18 cellular contexts compared by ENCODE assay signal in the genomic region with DNA sequence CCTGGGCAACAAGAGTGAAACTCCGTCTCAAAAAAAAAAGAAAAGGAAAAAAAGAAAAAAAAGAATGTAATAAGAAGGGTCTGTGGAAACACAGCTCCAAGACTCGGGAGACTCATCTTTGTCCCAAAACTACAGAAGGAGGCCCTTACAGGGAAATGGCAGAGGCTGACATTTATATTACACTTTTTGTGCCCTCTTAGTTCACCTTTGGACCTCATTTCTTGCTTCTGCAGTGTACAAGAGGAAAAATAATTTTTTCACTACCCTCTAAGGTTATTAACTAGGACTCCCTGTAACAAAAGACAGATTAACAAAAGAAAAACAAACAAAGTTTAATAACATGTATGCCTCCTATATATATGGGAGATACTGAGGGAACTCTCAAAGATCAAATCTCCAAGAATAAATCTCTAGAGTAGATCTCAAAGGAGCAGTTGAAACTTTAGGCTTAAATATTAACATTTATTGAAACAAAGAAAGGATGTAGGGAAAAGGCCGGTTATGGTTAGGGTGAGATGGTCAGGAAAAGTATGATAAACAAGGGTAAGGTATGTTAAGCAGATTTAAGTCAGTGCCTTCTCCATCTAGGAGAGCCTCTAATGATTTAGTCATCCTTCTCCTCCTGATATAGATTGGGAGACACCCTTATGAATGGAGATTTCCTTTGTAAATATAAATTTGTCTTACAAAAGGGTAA.
DNase-seq lines count a peak whose midpoint lies in the region; ATAC-seq and TF ChIP-seq lines count a peak whose summit lies in the region.
"Had no signal": no experiment of that assay in that cellular context is flagged by ENCODE, and none has a peak within 500 bp of the region (broad histone marks: within the 10 kb centered on the region; RNA-seq: fewer than 3 reads in every experiment).

No MANE protein-coding gene starts in this region.

- intact Hi-C loops in MCF 10A (cut with micrococcal nuclease) (no loop called here), breast epithelium (cut with DNase I; ENCODE audit: low total_unique reads) (loop anchor here (5.0 kb wide), 1 partner anchor 229 kb away; no protein-coding TSS in a partner anchor)

- H3K9me3 ChIP-seq in breast epithelium (no peaks in the 10 kb centered on the region), hepatocyte (ENCODE audit: low read depth) (no peaks in the 10 kb centered on the region)
- H3K9me3 ChIP-seq: BLaER1 had no signal

- no peaks in the 10 kb centered on the region for H3K9me2 ChIP-seq in hepatocyte (replicated peaks; ENCODE audit: insufficient read depth)

- TF ChIP-seq CTCF in MCF 10A (IDR thresholded peaks at IDR 0.05; ENCODE audit: unreplicated experiment) (no peak), breast epithelium (IDR thresholded peaks at IDR 0.05) (no peak), WTC11 (IDR thresholded peaks at IDR 0.05) (no peak), hepatocyte (IDR thresholded peaks at IDR 0.05; ENCODE audit: poor library complexity) (no peak), nephron (IDR thresholded peaks at IDR 0.05; ENCODE audit: unreplicated experiment in 3 of 3) (no peak)

- H3K4me3 ChIP-seq in breast epithelium: no peak overlapping the region
- H3K4me3 ChIP-seq in hepatocyte: no peak overlapping the region
- H3K4me3 ChIP-seq: BLaER1 had no signal

- no peak for ATAC-seq in WTC11
- ATAC-seq in HG03378 (IDR thresholded peaks at IDR 0.05; ENCODE audit: unreplicated experiment): no peak

- H3K27ac ChIP-seq in breast epithelium (no peak overlapping the region), hepatocyte (peak overlapping the region; percentile 64)
- H3K27ac ChIP-seq: 22Rv1, BLaER1, HL-60 had no signal

- H3K4me1 ChIP-seq in breast epithelium (no peaks in the 10 kb centered on the region), hepatocyte (ENCODE audit: insufficient read depth) (peaks cover 23% of the 10 kb centered on the region)

- H2AFZ ChIP-seq in hepatocyte: peak overlapping the region; percentile 14

- POLR2A ChIA-PET in MCF 10A (lab: Yijun Ruan, JAX): interaction anchor here (0.6 to 1.2 kb wide), 2 partner anchors 19 to 23 kb away, joined by 3 to 4 read pairs; no protein-coding TSS in a partner anchor
- POLR2A ChIA-PET in WTC11 (lab: Charles Lee): interaction anchor here (0.7 kb wide), 1 partner anchor 36 kb away, joined by 3 read pairs; no protein-coding TSS in a partner anchor

- H3K4me3 Mint-ChIP-seq in MCF 10A (ENCODE audit: unreplicated experiment) (no peak overlapping the region), WTC11 (no peak overlapping the region), nephron (no peak overlapping the region)
- H3K4me3 Mint-ChIP-seq: CD8-positive, alpha-beta memory T cell; HFFc6 had no signal

- 57% methylated on average over 2 of the region's 3 CpGs for WGBS in hepatocyte (ENCODE audit: low lambda C conversion rate, missing lambda C conversion rate)

- no TSS peak for BruUV-seq in MCF 10A (replicated peaks; lab: Mats Ljungman, UMichigan)

- no peak for TF ChIP-seq POLR2A in breast epithelium (IDR thresholded peaks at IDR 0.05)

- no peaks in the 10 kb centered on the region for H3K9me3 Mint-ChIP-seq in MCF 10A (ENCODE audit: unreplicated experiment)
- H3K9me3 Mint-ChIP-seq in WTC11: peaks cover 19% of the 10 kb centered on the region
- H3K9me3 Mint-ChIP-seq in nephron: peaks cover 1% of the 10 kb centered on the region
- H3K9me3 Mint-ChIP-seq: CD8-positive, alpha-beta memory T cell; HFFc6 had no signal

- CTCF ChIA-PET in MCF 10A (lab: Yijun Ruan, JAX): interaction anchor here (0.6 to 1.5 kb wide), 4 partner anchors 9 to 150 kb away, joined by 3 read pairs; no protein-coding TSS in a partner anchor
- CTCF ChIA-PET in WTC11 (lab: Charles Lee): no interaction called here

- no peak for DNase-seq in MCF 10A (ENCODE audit: unreplicated experiment)
- no peak for DNase-seq in breast epithelium (ENCODE audit: low spot score in 2 of 2)
- no peak for DNase-seq in WTC11 (ENCODE audit: low spot score)
- DNase-seq in hepatocyte (ENCODE audit: low spot score): no peak
- DNase-seq in stimulated activated CD4-positive, alpha-beta T cell treated with anti-CD3 and anti-CD28 coated beads, Interleukin-12 subunit alpha, Interleukin-12 subunit beta, amount 100 ng/mL, for 4 hours: no peak
- no peak for DNase-seq in activated T-cell treated with anti-CD3 and anti-CD28 coated beads, Interleukin-2, amount 50 U/mL, for 48 hours
- DNase-seq: AML-193; Caco-2; CD8-positive, alpha-beta memory T cell; DMS53; GF-D8; HCEC 1CT; HFFc6 had no signal

- H3K27me3 ChIP-seq in breast epithelium (no peaks in the 10 kb centered on the region), hepatocyte (no peaks in the 10 kb centered on the region)
- H3K27me3 ChIP-seq: BLaER1 had no signal

- H3K4me2 ChIP-seq in hepatocyte: peak overlapping the region; percentile 13
- H3K4me2 ChIP-seq: BLaER1 had no signal

- H3K4me1 Mint-ChIP-seq in MCF 10A (ENCODE audit: insufficient read depth, unreplicated experiment) (no peaks in the 10 kb centered on the region), WTC11 (peaks cover 74% of the 10 kb centered on the region), nephron (peaks cover 5% of the 10 kb centered on the region)
- H3K4me1 Mint-ChIP-seq: CD8-positive, alpha-beta memory T cell had no signal

- H3K27ac Mint-ChIP-seq in MCF 10A (ENCODE audit: low read depth, unreplicated experiment) (peak overlapping the region; percentile 81), WTC11 (peak overlapping the region; percentile 22; the same call in 1 of the 2 replicates), nephron (peak overlapping the region; percentile 12 to 84 (median 55))
- H3K27ac Mint-ChIP-seq: CD8-positive, alpha-beta memory T cell; HFFc6 had no signal

- H3K27me3 Mint-ChIP-seq in MCF 10A (ENCODE audit: insufficient read depth, unreplicated experiment): no peaks in the 10 kb centered on the region
- H3K27me3 Mint-ChIP-seq in WTC11 (ENCODE audit: low read depth): no peaks in the 10 kb centered on the region; the same call in 1 of the 2 replicates
- H3K27me3 Mint-ChIP-seq in nephron (ENCODE audit: low read depth): peaks cover 5% of the 10 kb centered on the region

- H3K36me3 Mint-ChIP-seq in MCF 10A (ENCODE audit: insufficient read depth, unreplicated experiment) (no peaks in the 10 kb centered on the region), WTC11 (peaks cover 25% of the 10 kb centered on the region), nephron (ENCODE audit: low read depth) (no peaks in the 10 kb centered on the region)
- H3K36me3 Mint-ChIP-seq: CD8-positive, alpha-beta memory T cell had no signal

- no peaks in the 10 kb centered on the region for H4K20me1 ChIP-seq in hepatocyte (ENCODE audit: insufficient read depth, poor library complexity, severe bottlenecking)
- H4K20me1 ChIP-seq: BLaER1 had no signal

- H3K36me3 ChIP-seq in breast epithelium: no peaks in the 10 kb centered on the region
- H3K36me3 ChIP-seq in hepatocyte (replicated peaks; ENCODE audit: insufficient read depth, low read depth): no peaks in the 10 kb centered on the region
- H3K36me3 ChIP-seq: BLaER1 had no signal

- no peaks in the 10 kb centered on the region for H3K79me2 ChIP-seq in hepatocyte

TF ChIP-seq in WTC11, 78 proteins besides CTCF, POLR2A, EP300 and RAD21 (continues in another document):
- TF ChIP-seq, protein P1, sequence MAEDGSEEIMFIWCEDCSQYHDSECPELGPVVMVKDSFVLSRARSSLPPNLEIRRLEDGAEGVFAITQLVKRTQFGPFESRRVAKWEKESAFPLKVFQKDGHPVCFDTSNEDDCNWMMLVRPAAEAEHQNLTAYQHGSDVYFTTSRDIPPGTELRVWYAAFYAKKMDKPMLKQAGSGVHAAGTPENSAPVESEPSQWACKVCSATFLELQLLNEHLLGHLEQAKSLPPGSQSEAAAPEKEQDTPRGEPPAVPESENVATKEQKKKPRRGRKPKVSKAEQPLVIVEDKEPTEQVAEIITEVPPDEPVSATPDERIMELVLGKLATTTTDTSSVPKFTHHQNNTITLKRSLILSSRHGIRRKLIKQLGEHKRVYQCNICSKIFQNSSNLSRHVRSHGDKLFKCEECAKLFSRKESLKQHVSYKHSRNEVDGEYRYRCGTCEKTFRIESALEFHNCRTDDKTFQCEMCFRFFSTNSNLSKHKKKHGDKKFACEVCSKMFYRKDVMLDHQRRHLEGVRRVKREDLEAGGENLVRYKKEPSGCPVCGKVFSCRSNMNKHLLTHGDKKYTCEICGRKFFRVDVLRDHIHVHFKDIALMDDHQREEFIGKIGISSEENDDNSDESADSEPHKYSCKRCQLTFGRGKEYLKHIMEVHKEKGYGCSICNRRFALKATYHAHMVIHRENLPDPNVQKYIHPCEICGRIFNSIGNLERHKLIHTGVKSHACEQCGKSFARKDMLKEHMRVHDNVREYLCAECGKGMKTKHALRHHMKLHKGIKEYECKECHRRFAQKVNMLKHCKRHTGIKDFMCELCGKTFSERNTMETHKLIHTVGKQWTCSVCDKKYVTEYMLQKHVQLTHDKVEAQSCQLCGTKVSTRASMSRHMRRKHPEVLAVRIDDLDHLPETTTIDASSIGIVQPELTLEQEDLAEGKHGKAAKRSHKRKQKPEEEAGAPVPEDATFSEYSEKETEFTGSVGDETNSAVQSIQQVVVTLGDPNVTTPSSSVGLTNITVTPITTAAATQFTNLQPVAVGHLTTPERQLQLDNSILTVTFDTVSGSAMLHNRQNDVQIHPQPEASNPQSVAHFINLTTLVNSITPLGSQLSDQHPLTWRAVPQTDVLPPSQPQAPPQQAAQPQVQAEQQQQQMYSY (CRISPR knock-in tag; IDR thresholded peaks at IDR 0.05): no peak

Comparison
In these comparisons a context has a peak if more than half of its experiments do, and no peak if none do; other contexts are left out.
1. H3K27ac Mint-ChIP-seq: peak in every context shown above with its lines; median percentile 81 in MCF 10A; 55 in nephron; 22 in WTC11.